In the genomic region with DNA sequence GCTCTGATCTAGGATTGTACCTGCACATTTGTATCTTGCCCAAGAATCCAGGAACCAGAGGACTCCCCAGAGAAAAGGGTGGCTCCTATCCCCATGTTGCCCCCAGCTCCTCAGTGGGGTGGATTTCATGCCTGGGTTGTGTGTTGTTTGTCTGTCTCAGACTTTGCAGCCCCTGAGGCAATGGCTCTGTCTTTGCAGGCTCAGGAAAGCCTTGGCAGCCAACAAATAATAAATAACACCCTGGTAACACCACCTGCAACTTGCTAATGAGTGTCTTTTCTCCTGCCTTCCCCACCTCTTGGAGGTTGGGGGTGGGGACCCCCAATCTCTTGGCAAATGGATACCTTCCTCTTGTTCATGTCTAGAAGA, we compare ENCODE assay signal across 30 cellular contexts.
"Had no signal": no experiment of that assay in that cellular context is flagged by ENCODE, and none has a peak within 500 bp of the region (broad histone marks: within the 10 kb centered on the region; RNA-seq: fewer than 3 reads in every experiment).

No MANE protein-coding gene starts in this region.

- H3K27ac ChIP-seq: adrenal gland, body of pancreas, cardiac muscle cell, colonic mucosa, esophagus muscularis mucosa, gastroesophageal sphincter, heart right ventricle, hepatocyte had no signal

- H3K36me3 ChIP-seq: adrenal gland, cardiac muscle cell, colonic mucosa, esophagus muscularis mucosa, gastroesophageal sphincter, heart right ventricle had no signal

- DNase-seq: activated CD4-positive, alpha-beta memory T cell treated with anti-CD3 and anti-CD28 coated beads for 36 hours; activated CD4-positive, alpha-beta T cell treated with anti-CD3 and anti-CD28 coated beads for 36 hours; activated CD4-positive, alpha-beta T cell treated with anti-CD3 and anti-CD28 coated beads, Interleukin-2, amount 10 ng/mL, durations not matched to agents 24 days and 14 days; activated CD4-positive, CD25-positive, alpha-beta regulatory T cell; activated CD4-positive, CD25-positive, alpha-beta regulatory T cell treated with anti-CD3 and anti-CD28 coated beads, Interleukin-2, amount 50 U/mL, for 72 hours; activated CD8-positive, alpha-beta memory T cell treated with anti-CD3 and anti-CD28 coated beads, Interleukin-2, amount 10 ng/mL, durations not matched to agents 7 days and 5 days; activated CD8-positive, alpha-beta memory T cell treated with anti-CD3 and anti-CD28 coated beads, Interleukin-2, amount 50 U/mL, for 4 hours; activated CD8-positive, alpha-beta T cell treated with anti-CD3 and anti-CD28 coated beads, Interleukin-2, amount 10 ng/mL, durations not matched to agents 7 days and 5 days; activated effector memory CD4-positive, alpha-beta T cell treated with anti-CD3 and anti-CD28 coated beads, Interleukin-2, amount 50 U/mL, for 16 hours; activated naive CD4-positive, alpha-beta T cell; activated naive CD8-positive, alpha-beta T cell treated with anti-CD3 and anti-CD28 coated beads for 36 hours; activated naive CD8-positive, alpha-beta T cell treated with anti-CD3 and anti-CD28 coated beads, Interleukin-2, amount 50 U/mL, for 24 hours; activated T-cell treated with anti-CD3 and anti-CD28 coated beads, Interleukin-2, amount 50 U/mL, for 1 hour; activated T-cell treated with anti-CD3 and anti-CD28 coated beads, Interleukin-2, amount 50 U/mL, for 48 hours; adrenal gland; amygdala; aorta; body of pancreas; central memory CD4-positive, alpha-beta T cell; cerebellar nuclear complex; colonic mucosa; effector CD8-positive, alpha-beta T cell; erythroblast; foreskin melanocyte; heart right ventricle; T-helper 2 cell had no signal

- H2AFZ ChIP-seq: hepatocyte had no signal

- H3K79me2 ChIP-seq: hepatocyte had no signal

- H3K4me1 ChIP-seq: adrenal gland, body of pancreas, colonic mucosa, esophagus muscularis mucosa, gastroesophageal sphincter, heart right ventricle had no signal

- H3K4me3 ChIP-seq: adrenal gland, body of pancreas, cardiac muscle cell, colonic mucosa, esophagus muscularis mucosa, gastroesophageal sphincter, heart right ventricle, hepatocyte had no signal

- H3K4me2 ChIP-seq: hepatocyte had no signal

- H3K27me3 ChIP-seq: body of pancreas, colonic mucosa had no signal

- ATAC-seq: activated CD4-positive, alpha-beta T cell treated with anti-CD3 and anti-CD28 coated beads for 36 hours; activated CD8-positive, alpha-beta memory T cell treated with anti-CD3 and anti-CD28 coated beads, Interleukin-2, amount 10 ng/mL, durations not matched to agents 7 days and 5 days; activated CD8-positive, alpha-beta T cell treated with anti-CD3 and anti-CD28 coated beads, Interleukin-2, amount 10 ng/mL, durations not matched to agents 7 days and 5 days; activated naive CD8-positive, alpha-beta T cell treated with anti-CD3 and anti-CD28 coated beads, Interleukin-2, amount 50 U/mL, for 24 hours; body of pancreas; gastroesophageal sphincter; heart right ventricle had no signal

- H3K9me3 ChIP-seq: adrenal gland, body of pancreas, colonic mucosa, esophagus muscularis mucosa, gastroesophageal sphincter, heart right ventricle had no signal
